Comparison of ENCODE assay signal across 16 cellular contexts in genomic region chr17:77769215-77769614, GRCh38.
DNase-seq lines count a peak whose midpoint lies in the region; ATAC-seq and TF ChIP-seq lines count a peak whose summit lies in the region.
"Had no signal": no experiment of that assay in that cellular context is flagged by ENCODE, and none has a peak within 500 bp of the region (broad histone marks: within the 10 kb centered on the region; RNA-seq: fewer than 3 reads in every experiment).

No MANE protein-coding gene starts in this region.

- TF ChIP-seq POLR2A in gastroesophageal sphincter (IDR thresholded peaks at IDR 0.05): no peak

- H3K4me1 ChIP-seq in osteoblast (ENCODE audit: insufficient read depth, low read length) (peaks cover 11% of the 10 kb centered on the region), gastroesophageal sphincter (peaks cover 0 to 21% (median 4%) of the 10 kb centered on the region in 3 donors)
- H3K4me1 ChIP-seq: ascending aorta, testis had no signal

- no peak for TF ChIP-seq EP300 in gastroesophageal sphincter (IDR thresholded peaks at IDR 0.05)

- TF ChIP-seq CTCF in osteoblast (IDR thresholded peaks at IDR 0.05; ENCODE audit: extremely low read depth, low read depth, low read length): no peak
- no peak for TF ChIP-seq CTCF in gastroesophageal sphincter (IDR thresholded peaks at IDR 0.05)

- no peaks in the 10 kb centered on the region for H3K36me3 ChIP-seq in osteoblast (ENCODE audit: insufficient read depth, low read length)
- no peaks in the 10 kb centered on the region for H3K36me3 ChIP-seq in gastroesophageal sphincter
- H3K36me3 ChIP-seq: ascending aorta had no signal

- no peaks in the 10 kb centered on the region for H4K20me1 ChIP-seq in osteoblast (ENCODE audit: insufficient read depth, low read length)

- WGBS in gastroesophageal sphincter (ENCODE audit: low coverage in 1 of 2), 2 donors: 70 to 89% methylated on average over 2 to 7 of the region's 7 CpGs

- peak; percentile 50 for DNase-seq in DMS53 (lab: John Stamatoyannopoulos, UW)
- no peak for DNase-seq in DMS53 treated with DMSO at 0.1 percent for 48 hours (lab: John Stamatoyannopoulos, UW; ENCODE audit: unreplicated experiment)
- DNase-seq in NCI-H1092 treated with DMSO at 0.1 percent for 48 hours (lab: John Stamatoyannopoulos, UW): peak; percentile 25
- peak; percentile 88 to 93 for DNase-seq in SHP77 (lab: John Stamatoyannopoulos, UW)
- DNase-seq in osteoblast (ENCODE audit: insufficient read length, low spot score, missing footprints): peak; percentile 65
- DNase-seq in left lobe of liver (ENCODE audit: low spot score): no peak
- DNase-seq: activated CD4-positive, CD25-positive, alpha-beta regulatory T cell; activated gamma-delta T cell treated with Interleukin-2 at 50 U/mL for 16 hours; CD4-positive, CD25-positive, alpha-beta regulatory T cell; mesenchymal stem cell; retina; testis had no signal

- H3K4me3 ChIP-seq in osteoblast (ENCODE audit: insufficient read depth, low read length) (no peak overlapping the region), gastroesophageal sphincter (no peak overlapping the region)
- H3K4me3 ChIP-seq: testis had no signal

- no peak for ATAC-seq in left lobe of liver
- no peak for ATAC-seq in GM19023 (IDR thresholded peaks at IDR 0.05; ENCODE audit: unreplicated experiment)
- no peak for ATAC-seq in gastroesophageal sphincter

- H3K9me3 ChIP-seq in osteoblast (ENCODE audit: low read depth, low read length): no peaks in the 10 kb centered on the region
- no peaks in the 10 kb centered on the region for H3K9me3 ChIP-seq in gastroesophageal sphincter
- H3K9me3 ChIP-seq: ascending aorta, testis had no signal

- no peak overlapping the region for H2AFZ ChIP-seq in osteoblast (ENCODE audit: low read length)

- H3K79me2 ChIP-seq in osteoblast (ENCODE audit: insufficient read depth, low read length): no peaks in the 10 kb centered on the region

- no peak overlapping the region for H3K27ac ChIP-seq in osteoblast (ENCODE audit: low read depth, low read length)
- no peak overlapping the region for H3K27ac ChIP-seq in gastroesophageal sphincter
- H3K27ac ChIP-seq: ascending aorta, epithelial cell of prostate, testis had no signal

- H3K27me3 ChIP-seq in osteoblast (ENCODE audit: insufficient read depth, low read length): peaks cover 28% of the 10 kb centered on the region
- H3K27me3 ChIP-seq in gastroesophageal sphincter: no peaks in the 10 kb centered on the region
- H3K27me3 ChIP-seq: ascending aorta, testis had no signal

- H3K4me2 ChIP-seq in osteoblast (ENCODE audit: insufficient read depth, low read length): no peak overlapping the region

Comparison
In these comparisons a context has a peak if more than half of its experiments do, and no peak if none do; other contexts are left out.
1. DNase-seq: peak in DMS53 (single experiment), NCI-H1092 treated with DMSO at 0.1 percent for 48 hours (single experiment), SHP77 (2 of 2) and osteoblast (single experiment); none in DMS53 treated with DMSO at 0.1 percent for 48 hours (single experiment) and left lobe of liver (single experiment).